22 cellular contexts compared by ENCODE assay signal in genomic region chr2:37975808-37976207, GRCh38. TPM values are rescaled to one million over a fixed set of nuclear protein-coding genes. Genes with fewer than 3 reads are reported as not detected.
DNase-seq lines count a peak whose midpoint lies in the region; ATAC-seq, FAIRE-seq and TF ChIP-seq lines count a peak whose summit lies in the region.
"Had no signal": no experiment of that assay in that cellular context is flagged by ENCODE, and none has a peak within 500 bp of the region (broad histone marks: within the 10 kb centered on the region; RNA-seq: fewer than 3 reads in every experiment).

No MANE protein-coding gene starts in this region.

- H3K9me3 Mint-ChIP-seq in immature natural killer cell (no peaks in the 10 kb centered on the region), MCF 10A (ENCODE audit: unreplicated experiment) (no peaks in the 10 kb centered on the region)
- no peaks in the 10 kb centered on the region for H3K9me3 Mint-ChIP-seq in natural killer cell treated with Interleukin-12 subunit alpha and Interleukin-12 subunit beta and Interleukin-15 and Interleukin-18, amount 100 ng/mL, for 72 hours

- FAIRE-seq in GM12892 (lab: Jason Lieb, UNC) (peak; percentile 38), TTC549 (lab: Jason Lieb, UNC) (peak; percentile 63)
- FAIRE-seq: A549, GM12878, H1 had no signal

- H3K36me3 Mint-ChIP-seq in immature natural killer cell (no peaks in the 10 kb centered on the region), MCF 10A (ENCODE audit: insufficient read depth, unreplicated experiment) (no peaks in the 10 kb centered on the region)
- no peaks in the 10 kb centered on the region for H3K36me3 Mint-ChIP-seq in natural killer cell treated with Interleukin-12 subunit alpha and Interleukin-12 subunit beta and Interleukin-15 and Interleukin-18, amount 100 ng/mL, for 72 hours
- H3K36me3 Mint-ChIP-seq: CD4-positive, alpha-beta memory T cell had no signal

- H3K4me3 Mint-ChIP-seq in immature natural killer cell (peak overlapping the region; percentile 58 to 79 (median 72)), MCF 10A (ENCODE audit: unreplicated experiment) (no peak overlapping the region)
- H3K4me3 Mint-ChIP-seq in natural killer cell treated with Interleukin-12 subunit alpha and Interleukin-12 subunit beta and Interleukin-15 and Interleukin-18, amount 100 ng/mL, for 72 hours = peak overlapping the region; percentile 61
- H3K4me3 Mint-ChIP-seq: CD4-positive, alpha-beta memory T cell had no signal

- CTCF ChIA-PET in MCF 10A (lab: Yijun Ruan, JAX) = no interaction called here

- H3K4me1 Mint-ChIP-seq in immature natural killer cell = peaks cover 19 to 22% of the 10 kb centered on the region in 2 donors
- H3K4me1 Mint-ChIP-seq in natural killer cell treated with Interleukin-12 subunit alpha and Interleukin-12 subunit beta and Interleukin-15 and Interleukin-18, amount 100 ng/mL, for 72 hours (ENCODE audit: low read depth in 2 of 2) = peaks cover 10% of the 10 kb centered on the region in 2 donors
- no peaks in the 10 kb centered on the region for H3K4me1 Mint-ChIP-seq in MCF 10A (ENCODE audit: insufficient read depth, unreplicated experiment)
- H3K4me1 Mint-ChIP-seq: CD4-positive, alpha-beta memory T cell had no signal

- no peak for TF ChIP-seq POLR2A in GM12892 (IDR thresholded peaks at IDR 0.05; ENCODE audit: low read depth, low read length)

- peak overlapping the region; percentile 21 to 82 (median 70) for H3K27ac Mint-ChIP-seq in immature natural killer cell
- H3K27ac Mint-ChIP-seq in natural killer cell treated with Interleukin-12 subunit alpha and Interleukin-12 subunit beta and Interleukin-15 and Interleukin-18, amount 100 ng/mL, for 72 hours = peak overlapping the region in 1 of 2 donors; percentile 67
- no peak overlapping the region for H3K27ac Mint-ChIP-seq in MCF 10A (ENCODE audit: low read depth, unreplicated experiment)
- H3K27ac Mint-ChIP-seq: CD4-positive, alpha-beta memory T cell had no signal

- peak; percentile 61 to 68 for ATAC-seq in natural killer cell treated with Interleukin-12 subunit alpha and Interleukin-12 subunit beta and Interleukin-15 and Interleukin-18, amount 100 ng/mL, for 72 hours
- no peak for ATAC-seq in esophagus mucosa
- no peak for ATAC-seq in HG03025 (IDR thresholded peaks at IDR 0.05; ENCODE audit: low FRiP score, unreplicated experiment)
- ATAC-seq: A549, GM12878 had no signal

- no peak for TF ChIP-seq CTCF in MCF 10A (IDR thresholded peaks at IDR 0.05; ENCODE audit: unreplicated experiment)

- DNase-seq in GM12892 (ENCODE audit: insufficient read length) = no peak
- DNase-seq in immature natural killer cell = peak; percentile 2 to 21 (median 14)
- DNase-seq in natural killer cell treated with Interleukin-12 subunit alpha and Interleukin-12 subunit beta and Interleukin-15 and Interleukin-18, amount 100 ng/mL, for 72 hours (ENCODE audit: low spot score) = no peak
- no peak for DNase-seq in AG20443 (ENCODE audit: low spot score)
- no peak for DNase-seq in MCF 10A (ENCODE audit: unreplicated experiment)
- DNase-seq: 8988T; ACHN; C1 segment of cervical spinal cord; Calu3; CD4-positive, alpha-beta memory T cell; COR-L47; DMS53; DMS79 treated with DMSO at 0.1 percent for 48 hours; GM23248; H7; HCEC 1CT had no signal

- intact Hi-C loops in MCF 10A (cut with micrococcal nuclease) = no loop called here

- POLR2A ChIA-PET in MCF 10A (lab: Yijun Ruan, JAX) = interaction anchor here (0.9 kb wide), 1 partner anchor 36 kb away, joined by 3 read pairs; no protein-coding TSS in a partner anchor

- no TSS peak for BruUV-seq in MCF 10A (replicated peaks; lab: Mats Ljungman, UMichigan)

- peaks cover 0 to 2% (median 0%) of the 10 kb centered on the region in 3 donors for H3K27me3 Mint-ChIP-seq in immature natural killer cell (ENCODE audit: low read depth in 3 of 3)
- peaks cover 0 to 4% of the 10 kb centered on the region in 2 donors for H3K27me3 Mint-ChIP-seq in natural killer cell treated with Interleukin-12 subunit alpha and Interleukin-12 subunit beta and Interleukin-15 and Interleukin-18, amount 100 ng/mL, for 72 hours
- peaks cover 23% of the 10 kb centered on the region for H3K27me3 Mint-ChIP-seq in MCF 10A (ENCODE audit: insufficient read depth, unreplicated experiment)

RNA-seq across cellular contexts. Expression of gene RMDN2, which starts 50.7 kb away (rescaled TPM):
- 9.3 TPM for polyA plus RNA-seq in GM12892 (2012; ENCODE audit: missing spikeins)
- 1 to 10 TPM; 4.4 to 7.7 (median 6.3) TPM for polyA plus RNA-seq in immature natural killer cell
- 1 to 10 TPM; 3.2 to 5.5 TPM for total RNA-seq in natural killer cell treated with Interleukin-12 subunit alpha and Interleukin-12 subunit beta and Interleukin-15 and Interleukin-18, amount 100 ng/mL, for 72 hours
- total RNA-seq in esophagus mucosa = 3.2 TPM
- total RNA-seq in MCF 10A (2022) = 2.9 and 3.2 TPM in 2 replicates

Comparison
In these comparisons a context has a peak if more than half of its experiments do, and no peak if none do; other contexts are left out.
1. DNase-seq: peak in immature natural killer cell (3 of 3); none in GM12892 (single experiment), natural killer cell treated with Interleukin-12 subunit alpha and Interleukin-12 subunit beta and Interleukin-15 and Interleukin-18, amount 100 ng/mL, for 72 hours (single experiment), AG20443 (single experiment) and MCF 10A (single experiment).
2. ATAC-seq: peak in natural killer cell treated with Interleukin-12 subunit alpha and Interleukin-12 subunit beta and Interleukin-15 and Interleukin-18, amount 100 ng/mL, for 72 hours (2 of 2); none in esophagus mucosa (single experiment) and HG03025 (single experiment).